In the genomic region with DNA sequence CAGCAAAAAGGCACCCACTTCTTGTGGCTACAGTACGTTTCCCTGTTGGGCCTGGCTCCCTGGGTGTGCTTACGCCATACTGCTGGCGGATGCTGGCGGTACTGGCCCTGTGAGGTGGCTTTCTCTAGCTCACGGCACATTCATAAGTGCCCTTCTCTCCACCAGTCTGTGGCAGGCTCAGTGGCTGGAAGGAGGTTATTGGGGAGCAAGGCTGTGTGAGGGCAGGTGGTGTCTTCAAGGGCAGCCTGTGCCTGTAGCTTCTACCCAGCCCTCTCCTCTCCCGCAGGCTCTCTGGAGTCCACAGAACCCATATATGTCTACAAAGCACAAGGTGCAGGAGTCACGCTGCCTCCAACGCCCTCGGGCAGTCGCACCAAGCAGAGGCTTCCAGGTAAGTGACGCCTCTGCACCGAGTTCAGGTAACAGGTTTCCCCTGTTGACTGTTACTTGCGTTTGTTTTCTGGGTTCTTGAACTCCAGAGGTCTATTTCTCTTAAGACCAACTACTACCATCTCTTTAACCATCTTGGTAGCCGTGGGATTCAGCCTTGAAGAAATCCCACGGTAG, we compare ENCODE assay signal across 1 cellular context.
TF ChIP-seq lines count a peak whose summit lies in the region.

No MANE protein-coding gene starts in this region.

TF ChIP-seq in endothelial cell of umbilical vein, 7 proteins besides CTCF, POLR2A, EP300 and RAD21:
- TF ChIP-seq GATA2 (IDR thresholded peaks at IDR 0.05; ENCODE audit: insufficient read depth, insufficient read length, low read depth, low read length): peak; percentile 1
- TF ChIP-seq EZH2 (IDR thresholded peaks at IDR 0.05; ENCODE audit: borderline replicate concordance, low read depth, low read length, severe bottlenecking): no peak
